36 cellular contexts compared by ENCODE assay signal in the genomic region with DNA sequence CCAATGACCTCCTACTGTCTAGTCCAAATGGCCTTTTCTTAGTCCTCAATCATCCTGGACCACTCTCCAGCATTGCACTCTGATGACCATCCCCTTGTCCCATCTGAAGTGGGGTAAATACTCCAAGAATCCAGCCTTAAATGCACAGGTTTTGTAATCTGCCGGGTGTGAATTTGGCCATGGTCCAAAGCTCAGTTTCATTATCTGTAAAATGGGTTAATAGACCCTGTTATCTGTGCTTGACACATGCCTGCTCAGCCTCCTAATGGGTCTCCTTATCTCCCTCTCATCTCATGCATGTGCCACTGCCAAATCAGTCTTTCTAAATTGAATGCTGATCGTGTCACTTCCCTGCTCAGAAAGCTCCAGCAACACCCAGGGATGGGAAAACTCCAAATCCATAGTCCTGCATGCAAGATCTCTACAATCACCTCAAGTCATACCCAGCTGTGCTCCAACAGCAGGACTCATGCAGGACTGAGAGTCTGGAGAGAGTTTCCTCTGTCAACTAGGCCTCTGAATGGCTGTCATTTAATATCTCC. TPM values are rescaled to one million over a fixed set of nuclear protein-coding genes. Genes with fewer than 3 reads are reported as not detected.
"Had no signal": no experiment of that assay in that cellular context is flagged by ENCODE, and none has a peak within 500 bp of the region (broad histone marks: within the 10 kb centered on the region; RNA-seq: fewer than 3 reads in every experiment).

No MANE protein-coding gene starts in this region.

- H3K27ac ChIP-seq: ascending aorta, cardiac muscle cell, VCaP had no signal

- H3K36me3 ChIP-seq: ascending aorta, cardiac muscle cell had no signal

- DNase-seq: activated B cell treated with CpG ODN at 0.5 μM for 24 hours; activated CD4-positive, alpha-beta memory T cell treated with anti-CD3 and anti-CD28 coated beads, Interleukin-2, amount 10 ng/mL, durations not matched to agents 7 days and 5 days; activated CD4-positive, alpha-beta T cell treated with anti-CD3 and anti-CD28 coated beads for 4 hours; activated CD4-positive, alpha-beta T cell treated with anti-CD3 and anti-CD28 coated beads, Interleukin-2, amount 10 ng/mL, durations not matched to agents 24 days and 14 days; activated CD4-positive, alpha-beta T cell treated with anti-CD3 and anti-CD28 coated beads, Interleukin-2, amount 50 U/mL, for 1 hour; activated CD4-positive, alpha-beta T cell treated with anti-CD3 and anti-CD28 coated beads, Interleukin-2, amount 50 U/mL, for 4 hours; activated CD4-positive, CD25-positive, alpha-beta regulatory T cell treated with anti-CD3 and anti-CD28 coated beads, Interleukin-2, amount 50 U/mL, for 72 hours; activated CD8-positive, alpha-beta memory T cell treated with anti-CD3 and anti-CD28 coated beads for 24 hours; activated CD8-positive, alpha-beta memory T cell treated with anti-CD3 and anti-CD28 coated beads, Interleukin-2, amount 10 ng/mL, durations not matched to agents 7 days and 5 days; activated CD8-positive, alpha-beta memory T cell treated with anti-CD3 and anti-CD28 coated beads, Interleukin-2, amount 50 U/mL, for 48 hours; activated CD8-positive, alpha-beta T cell treated with anti-CD3 and anti-CD28 coated beads, Interleukin-2, amount 10 ng/mL, durations not matched to agents 7 days and 5 days; activated effector memory CD4-positive, alpha-beta T cell treated with Interleukin-2 at 50 U/mL for 16 hours; activated gamma-delta T cell; activated naive CD4-positive, alpha-beta T cell treated with anti-CD3 and anti-CD28 coated beads, Interleukin-2, amount 10 ng/mL, durations not matched to agents 7 days and 5 days; activated naive CD4-positive, alpha-beta T cell treated with Interleukin-2 at 50 U/mL for 16 hours; activated naive CD8-positive, alpha-beta T cell treated with anti-CD3 and anti-CD28 coated beads, Interleukin-2, amount 10 ng/mL, durations not matched to agents 7 days and 5 days; activated naive CD8-positive, alpha-beta T cell treated with anti-CD3 and anti-CD28 coated beads, Interleukin-2, amount 50 U/mL, for 24 hours; activated T-cell treated with anti-CD3 and anti-CD28 coated beads, Interleukin-2, amount 50 U/mL, for 24 hours; activated T-cell treated with anti-CD3 and anti-CD28 coated beads, Interleukin-2, amount 50 U/mL, for 48 hours; amygdala; anterior cingulate cortex; caudate nucleus; cerebellar nuclear complex; T-helper 2 cell; T-helper 9 cell had no signal

- H3K9me3 ChIP-seq: ascending aorta had no signal

- H3K9me3 Mint-ChIP-seq: activated B cell treated with CpG ODN at 0.5 μM for 24 hours; activated CD4-positive, alpha-beta memory T cell treated with anti-CD3 and anti-CD28 coated beads, Interleukin-2, amount 10 ng/mL, durations not matched to agents 7 days and 5 days; activated CD4-positive, alpha-beta T cell treated with anti-CD3 and anti-CD28 coated beads, Interleukin-2, amount 10 ng/mL, durations not matched to agents 24 days and 14 days; activated naive CD4-positive, alpha-beta T cell treated with anti-CD3 and anti-CD28 coated beads, Interleukin-2, amount 10 ng/mL, durations not matched to agents 7 days and 5 days; activated naive CD4-positive, alpha-beta T cell treated with anti-CD3 and anti-CD28 coated beads, Interleukin-2, amount 50 U/mL, for 24 hours; activated naive CD8-positive, alpha-beta T cell treated with anti-CD3 and anti-CD28 coated beads, Interleukin-2, amount 10 ng/mL, durations not matched to agents 7 days and 5 days; activated naive CD8-positive, alpha-beta T cell treated with anti-CD3 and anti-CD28 coated beads, Interleukin-2, amount 50 U/mL, for 24 hours; activated T-cell treated with anti-CD3 and anti-CD28 coated beads, Interleukin-2, amount 50 U/mL, for 24 hours; activated T-helper 2 cell treated with anti-CD3 and anti-CD28 coated beads, Interferon-gamma antibody, Interleukin-2, Interleukin-4, amounts not matched to agents 10 μg/mL and 5 μg/mL and 100 μg/mL, durations not matched to agents 14 hours and 24 hours and 36 hours; brain; central memory CD8-positive, alpha-beta T cell; T-helper 1 cell treated with Interleukin-12 subunit alpha and Interleukin-12 subunit beta and Interleukin-4 antibody, amounts not matched to agents 30 μg/mL and 1 μg/mL, for 36 hours; T-helper 2 cell treated with Interferon-gamma antibody and Interleukin-4, amounts not matched to agents 5 μg/mL and 100 μg/mL, for 36 hours had no signal

- H3K4me3 ChIP-seq: ascending aorta, cardiac muscle cell had no signal

- H3K4me3 Mint-ChIP-seq: activated B cell treated with CpG ODN at 0.5 μM for 24 hours; activated CD4-positive, alpha-beta memory T cell treated with anti-CD3 and anti-CD28 coated beads, Interleukin-2, amount 10 ng/mL, durations not matched to agents 7 days and 5 days; activated CD4-positive, alpha-beta T cell treated with anti-CD3 and anti-CD28 coated beads, Interleukin-2, amount 10 ng/mL, durations not matched to agents 24 days and 14 days; activated CD8-positive, alpha-beta memory T cell treated with anti-CD3 and anti-CD28 coated beads, Interleukin-2, amount 10 ng/mL, durations not matched to agents 7 days and 5 days; activated CD8-positive, alpha-beta T cell treated with anti-CD3 and anti-CD28 coated beads, Interleukin-2, amount 10 ng/mL, durations not matched to agents 7 days and 5 days; activated naive CD4-positive, alpha-beta T cell treated with anti-CD3 and anti-CD28 coated beads, Interleukin-2, amount 10 ng/mL, durations not matched to agents 7 days and 5 days; activated naive CD4-positive, alpha-beta T cell treated with anti-CD3 and anti-CD28 coated beads, Interleukin-2, amount 50 U/mL, for 24 hours; activated naive CD8-positive, alpha-beta T cell; activated naive CD8-positive, alpha-beta T cell treated with anti-CD3 and anti-CD28 coated beads, Interleukin-2, amount 10 ng/mL, durations not matched to agents 7 days and 5 days; activated naive CD8-positive, alpha-beta T cell treated with anti-CD3 and anti-CD28 coated beads, Interleukin-2, amount 50 U/mL, for 24 hours; activated T-cell treated with anti-CD3 and anti-CD28 coated beads, Interleukin-2, amount 50 U/mL, for 24 hours; brain; central memory CD8-positive, alpha-beta T cell; T-helper 1 cell treated with Interleukin-12 subunit alpha and Interleukin-12 subunit beta and Interleukin-4 antibody, amounts not matched to agents 30 μg/mL and 1 μg/mL, for 36 hours; T-helper 2 cell treated with Interferon-gamma antibody and Interleukin-4, amounts not matched to agents 5 μg/mL and 100 μg/mL, for 36 hours had no signal

- H3K36me3 Mint-ChIP-seq: activated CD8-positive, alpha-beta memory T cell treated with anti-CD3 and anti-CD28 coated beads, Interleukin-2, amount 10 ng/mL, durations not matched to agents 7 days and 5 days; activated naive CD4-positive, alpha-beta T cell treated with anti-CD3 and anti-CD28 coated beads, Interleukin-2, amount 10 ng/mL, durations not matched to agents 7 days and 5 days; activated naive CD4-positive, alpha-beta T cell treated with anti-CD3 and anti-CD28 coated beads, Interleukin-2, amount 50 U/mL, for 24 hours; activated naive CD8-positive, alpha-beta T cell; activated naive CD8-positive, alpha-beta T cell treated with anti-CD3 and anti-CD28 coated beads, Interleukin-2, amount 10 ng/mL, durations not matched to agents 7 days and 5 days; brain had no signal

- H3K4me1 ChIP-seq: ascending aorta had no signal

- H3K4me1 Mint-ChIP-seq: activated B cell treated with CpG ODN at 0.5 μM for 24 hours; activated CD4-positive, alpha-beta memory T cell treated with anti-CD3 and anti-CD28 coated beads, Interleukin-2, amount 10 ng/mL, durations not matched to agents 7 days and 5 days; activated CD4-positive, alpha-beta T cell treated with anti-CD3 and anti-CD28 coated beads, Interleukin-2, amount 10 ng/mL, durations not matched to agents 24 days and 14 days; activated CD8-positive, alpha-beta memory T cell treated with anti-CD3 and anti-CD28 coated beads, Interleukin-2, amount 10 ng/mL, durations not matched to agents 7 days and 5 days; activated naive CD4-positive, alpha-beta T cell treated with anti-CD3 and anti-CD28 coated beads, Interleukin-2, amount 10 ng/mL, durations not matched to agents 7 days and 5 days; activated naive CD4-positive, alpha-beta T cell treated with anti-CD3 and anti-CD28 coated beads, Interleukin-2, amount 50 U/mL, for 24 hours; activated naive CD8-positive, alpha-beta T cell treated with anti-CD3 and anti-CD28 coated beads, Interleukin-2, amount 10 ng/mL, durations not matched to agents 7 days and 5 days; activated naive CD8-positive, alpha-beta T cell treated with anti-CD3 and anti-CD28 coated beads, Interleukin-2, amount 50 U/mL, for 24 hours; central memory CD8-positive, alpha-beta T cell had no signal

- H3K27me3 ChIP-seq: ascending aorta, cardiac muscle cell had no signal

- H3K27ac Mint-ChIP-seq: activated B cell treated with CpG ODN at 0.5 μM for 24 hours; activated CD4-positive, alpha-beta memory T cell treated with anti-CD3 and anti-CD28 coated beads, Interleukin-2, amount 10 ng/mL, durations not matched to agents 7 days and 5 days; activated CD4-positive, alpha-beta T cell treated with anti-CD3 and anti-CD28 coated beads, Interleukin-2, amount 10 ng/mL, durations not matched to agents 24 days and 14 days; activated CD8-positive, alpha-beta memory T cell treated with anti-CD3 and anti-CD28 coated beads, Interleukin-2, amount 10 ng/mL, durations not matched to agents 7 days and 5 days; activated CD8-positive, alpha-beta T cell treated with anti-CD3 and anti-CD28 coated beads, Interleukin-2, amount 10 ng/mL, durations not matched to agents 7 days and 5 days; activated naive CD4-positive, alpha-beta T cell treated with anti-CD3 and anti-CD28 coated beads, Interleukin-2, amount 10 ng/mL, durations not matched to agents 7 days and 5 days; activated naive CD4-positive, alpha-beta T cell treated with anti-CD3 and anti-CD28 coated beads, Interleukin-2, amount 50 U/mL, for 24 hours; activated naive CD8-positive, alpha-beta T cell; activated naive CD8-positive, alpha-beta T cell treated with anti-CD3 and anti-CD28 coated beads, Interleukin-2, amount 10 ng/mL, durations not matched to agents 7 days and 5 days; activated naive CD8-positive, alpha-beta T cell treated with anti-CD3 and anti-CD28 coated beads, Interleukin-2, amount 50 U/mL, for 24 hours; activated T-cell treated with anti-CD3 and anti-CD28 coated beads, Interleukin-2, amount 50 U/mL, for 24 hours; activated T-helper 2 cell treated with anti-CD3 and anti-CD28 coated beads, Interferon-gamma antibody, Interleukin-2, Interleukin-4, amounts not matched to agents 10 μg/mL and 5 μg/mL and 100 μg/mL, durations not matched to agents 14 hours and 24 hours and 36 hours; brain; T-helper 1 cell treated with Interleukin-12 subunit alpha and Interleukin-12 subunit beta and Interleukin-4 antibody, amounts not matched to agents 30 μg/mL and 1 μg/mL, for 36 hours; T-helper 2 cell treated with Interferon-gamma antibody and Interleukin-4, amounts not matched to agents 5 μg/mL and 100 μg/mL, for 36 hours had no signal

- ATAC-seq: activated CD8-positive, alpha-beta memory T cell treated with anti-CD3 and anti-CD28 coated beads, Interleukin-2, amount 10 ng/mL, durations not matched to agents 7 days and 5 days; activated CD8-positive, alpha-beta T cell treated with anti-CD3 and anti-CD28 coated beads, Interleukin-2, amount 10 ng/mL, durations not matched to agents 7 days and 5 days; activated naive CD8-positive, alpha-beta T cell treated with anti-CD3 and anti-CD28 coated beads, Interleukin-2, amount 50 U/mL, for 24 hours had no signal

RNA-seq across cellular contexts. Expression of gene LGR5, which starts 22.3 kb away (rescaled TPM):
- total RNA-seq: activated B cell treated with CpG ODN at 0.5 μM for 24 hours; activated CD4-positive, alpha-beta memory T cell treated with anti-CD3 and anti-CD28 coated beads, Interleukin-2, amount 10 ng/mL, durations not matched to agents 7 days and 5 days; activated CD4-positive, alpha-beta T cell treated with anti-CD3 and anti-CD28 coated beads, Interleukin-2, amount 10 ng/mL, durations not matched to agents 24 days and 14 days; activated CD8-positive, alpha-beta memory T cell treated with anti-CD3 and anti-CD28 coated beads, Interleukin-2, amount 10 ng/mL, durations not matched to agents 7 days and 5 days; activated CD8-positive, alpha-beta T cell treated with anti-CD3 and anti-CD28 coated beads, Interleukin-2, amount 10 ng/mL, durations not matched to agents 7 days and 5 days; activated naive CD8-positive, alpha-beta T cell treated with anti-CD3 and anti-CD28 coated beads, Interleukin-2, amount 10 ng/mL, durations not matched to agents 7 days and 5 days; activated T-helper 2 cell treated with anti-CD3 and anti-CD28 coated beads, Interferon-gamma antibody, Interleukin-2, Interleukin-4, amounts not matched to agents 10 μg/mL and 5 μg/mL and 100 μg/mL, durations not matched to agents 14 hours and 24 hours and 36 hours; bronchial epithelial cell had no signal
